Comparison of ENCODE assay signal across 27 cellular contexts in genomic region chr1:172470149-172470548, GRCh38. TPM values are rescaled to one million over a fixed set of nuclear protein-coding genes. Genes with fewer than 3 reads are reported as not detected.
A peak's percentile ranks its signal among the peaks of the same experiment; 100 is the strongest.
DNase-seq lines count a peak whose midpoint lies in the region; ATAC-seq, FAIRE-seq and TF ChIP-seq lines count a peak whose summit lies in the region.
"Had no signal": no experiment of that assay in that cellular context is flagged by ENCODE, and none has a peak within 500 bp of the region (broad histone marks: within the 10 kb centered on the region; RNA-seq: fewer than 3 reads in every experiment).

No MANE protein-coding gene starts in this region.

- FAIRE-seq in HepG2 (lab: Jason Lieb, UNC), result peak; percentile 66
- FAIRE-seq: D721Med, GM12878 had no signal

- H3K9ac ChIP-seq in PC-3 (ENCODE audit: low read length) (no peak overlapping the region), HepG2 (ENCODE audit: insufficient read depth, low read depth, low read length) (peak overlapping the region; percentile 26; the same call in 1 of the 2 replicates)

- H3K27me3 ChIP-seq in PC-3 (ENCODE audit: low read length), result no peaks in the 10 kb centered on the region
- H3K27me3 ChIP-seq in HepG2 (ENCODE audit: control insufficient read depth in 1 of 2, insufficient read depth in 2 of 2, low read length in 2 of 2), result no peaks in the 10 kb centered on the region
- H3K27me3 ChIP-seq: BE2C, SJSA1 had no signal

- no peak overlapping the region for H3K27ac ChIP-seq in PC-3 (ENCODE audit: low read length)
- H3K27ac ChIP-seq in HepG2 (ENCODE audit: extremely low read length, insufficient read depth, low read length), result peak overlapping the region; percentile 59
- H3K27ac ChIP-seq: SJSA1 had no signal

- H3K4me3 ChIP-seq in PC-3 (ENCODE audit: low read length), result no peak overlapping the region
- H3K4me3 ChIP-seq in HepG2 (replicated peaks in 1 of 3; ENCODE audit: insufficient read depth in 1 of 3, low read depth in 2 of 3, low read length in 3 of 3), result peak overlapping the region in 1 of 3 experiments; percentile 39; a peak in 1 of 6 replicates
- H3K4me3 ChIP-seq: GM12878, GM23338, SJSA1 had no signal

- H3K27me3 Mint-ChIP-seq in activated T-helper 1 cell treated with anti-CD3 and anti-CD28 coated beads, Interleukin-12 subunit alpha, Interleukin-12 subunit beta, Interleukin-2, Interleukin-4 antibody, amounts not matched to agents 30 ng/mL and 10 ng/mL and 1 ng/mL, durations not matched to agents 14 hours and 24 hours and 36 hours (ENCODE audit: insufficient read depth), result peaks cover 5% of the 10 kb centered on the region

- POLR2A ChIA-PET in PC-3 (lab: Charles Lee; ENCODE audit: unreplicated experiment), result no interaction called here
- POLR2A ChIA-PET in HepG2 (lab: Yijun Ruan, JAX), result interaction anchor here (0.6 to 6.1 kb wide), 3 partner anchors 17 to 62 kb away, joined by 5 to 99 read pairs (median 14); partner anchors contain the start of gene SUCO

- H3K27ac Mint-ChIP-seq in activated T-helper 1 cell treated with anti-CD3 and anti-CD28 coated beads, Interleukin-12 subunit alpha, Interleukin-12 subunit beta, Interleukin-2, Interleukin-4 antibody, amounts not matched to agents 30 ng/mL and 10 ng/mL and 1 ng/mL, durations not matched to agents 14 hours and 24 hours and 36 hours, result no peak overlapping the region
- H3K27ac Mint-ChIP-seq: CD4-positive, CD25-positive, alpha-beta regulatory T cell; GM23338; H9; T-cell had no signal

- no peak for TF ChIP-seq CTCF in PC-3 (conservative IDR thresholded peaks at IDR 0.05; ENCODE audit: low read depth, low read length)
- TF ChIP-seq CTCF in HepG2 (CRISPR knock-in tag; IDR thresholded peaks at IDR 0.05), result no peak

- H3K36me3 ChIP-seq in PC-3 (ENCODE audit: low read depth, low read length), result no peaks in the 10 kb centered on the region
- H3K36me3 ChIP-seq in HepG2 (replicated peaks in 1 of 2; ENCODE audit: control insufficient read depth in 1 of 2, insufficient read depth in 2 of 2, low read length in 2 of 2), result no peaks in the 10 kb centered on the region
- H3K36me3 ChIP-seq: BE2C, SJSA1 had no signal

- DNase-seq in DMS53 (lab: John Stamatoyannopoulos, UW) (peak; percentile 81), PC-3 (peak; percentile 50), HepG2 (ENCODE audit: low spot score) (peak; percentile 98), LoVo (ENCODE audit: low spot score) (no peak), SW 1271 (lab: John Stamatoyannopoulos, UW) (no peak)
- DNase-seq in activated T-helper 1 cell treated with anti-CD3 and anti-CD28 coated beads, Interleukin-12 subunit alpha, Interleukin-12 subunit beta, Interleukin-2, Interleukin-4 antibody, amounts not matched to agents 30 ng/mL and 10 ng/mL and 1 ng/mL, durations not matched to agents 14 hours and 24 hours and 36 hours (ENCODE audit: low spot score), result no peak
- DNase-seq: ACHN; BE2C; CD4-positive, CD25-positive, alpha-beta regulatory T cell; DMS79; EL; GDM1; H9; IMR-90; KG1; NCI-H1092 treated with DMSO at 0.1 percent for 48 hours; NCI-H1436; NCI-H2029; NCI-H446; NCI-H524 treated with DMSO at 0.1 percent for 48 hours; NCI-H774; T-cell had no signal

- WGBS in HepG2 (ENCODE audit: low lambda C conversion rate), result 3% methylated on average over 2 of the region's 2 CpGs

- H3F3A ChIP-seq in PC-3 (ENCODE audit: low read length, unreplicated experiment), result no peaks in the 10 kb centered on the region

- no peak overlapping the region for H3K4me2 ChIP-seq in PC-3 (ENCODE audit: low read length)
- peak overlapping the region; percentile 66 for H3K4me2 ChIP-seq in HepG2 (ENCODE audit: low read depth, low read length)
- H3K4me2 ChIP-seq: GM23338 had no signal

- H3K4me3 Mint-ChIP-seq in activated T-helper 1 cell treated with anti-CD3 and anti-CD28 coated beads, Interleukin-12 subunit alpha, Interleukin-12 subunit beta, Interleukin-2, Interleukin-4 antibody, amounts not matched to agents 30 ng/mL and 10 ng/mL and 1 ng/mL, durations not matched to agents 14 hours and 24 hours and 36 hours, result no peak overlapping the region
- H3K4me3 Mint-ChIP-seq: CD4-positive, CD25-positive, alpha-beta regulatory T cell; GM23338; H9; T-cell had no signal

- H3K36me3 Mint-ChIP-seq in activated T-helper 1 cell treated with anti-CD3 and anti-CD28 coated beads, Interleukin-12 subunit alpha, Interleukin-12 subunit beta, Interleukin-2, Interleukin-4 antibody, amounts not matched to agents 30 ng/mL and 10 ng/mL and 1 ng/mL, durations not matched to agents 14 hours and 24 hours and 36 hours (ENCODE audit: low read depth), result no peaks in the 10 kb centered on the region
- H3K36me3 Mint-ChIP-seq: CD4-positive, CD25-positive, alpha-beta regulatory T cell; T-cell had no signal

- H2AFZ ChIP-seq in PC-3 (ENCODE audit: low read length) (no peak overlapping the region), HepG2 (ENCODE audit: low read length) (no peak overlapping the region)
- H2AFZ ChIP-seq: GM23338 had no signal

- H3K79me2 ChIP-seq in PC-3 (ENCODE audit: low read length) (no peaks in the 10 kb centered on the region), HepG2 (ENCODE audit: insufficient read depth, low read length) (no peaks in the 10 kb centered on the region)

- no peak for TF ChIP-seq POLR2A in HepG2 (IDR thresholded peaks at IDR 0.05; ENCODE audit: insufficient read depth in 1 of 2, low read depth in 2 of 2, low read length in 2 of 2)

- BruUV-seq in PC-3 (replicated peaks; lab: Mats Ljungman, UMichigan) (no TSS peak), HepG2 (replicated peaks; lab: Mats Ljungman, UMichigan) (no TSS peak)

- TF ChIP-seq EP300 in HepG2 (IDR thresholded peaks at IDR 0.05; ENCODE audit: low read depth in 2 of 2, low read length in 2 of 2) (peak; percentile 35 to 90; a peak in 2 of 4 replicates), HepG2 (CRISPR knock-in tag; IDR thresholded peaks at IDR 0.05; ENCODE audit: borderline replicate concordance) (peak; percentile 81; the same call in 1 of the 2 replicates)

- H3K9me2 ChIP-seq in PC-3 (replicated peaks; ENCODE audit: low read length), result no peaks in the 10 kb centered on the region

- no peaks in the 10 kb centered on the region for H3K9me3 Mint-ChIP-seq in activated T-helper 1 cell treated with anti-CD3 and anti-CD28 coated beads, Interleukin-12 subunit alpha, Interleukin-12 subunit beta, Interleukin-2, Interleukin-4 antibody, amounts not matched to agents 30 ng/mL and 10 ng/mL and 1 ng/mL, durations not matched to agents 14 hours and 24 hours and 36 hours
- H3K9me3 Mint-ChIP-seq: GM23338, H9, T-cell had no signal

- H4K20me1 ChIP-seq in PC-3 (ENCODE audit: low read length) (no peaks in the 10 kb centered on the region), HepG2 (ENCODE audit: insufficient read depth, low read length) (no peaks in the 10 kb centered on the region)

- ATAC-seq in PC-3, result no peak
- ATAC-seq in HepG2, result peak; percentile 96
- no peak for ATAC-seq in GM19328 (IDR thresholded peaks at IDR 0.05; ENCODE audit: unreplicated experiment)
- ATAC-seq: GM12878, GM23338, T-cell had no signal

- intact Hi-C loops in PC-3 (cut with micrococcal nuclease) (no loop called here), HepG2 (cut with micrococcal nuclease; ENCODE audit: unreplicated experiment) (loop anchor here (1.0 kb wide), 2 partner anchors 20 to 62 kb away; no protein-coding TSS in a partner anchor)
- intact Hi-C loops in activated T-helper 1 cell treated with anti-CD3 and anti-CD28 coated beads, Interleukin-12 subunit alpha, Interleukin-12 subunit beta, Interleukin-2, Interleukin-4 antibody, amounts not matched to agents 30 ng/mL and 10 ng/mL and 1 ng/mL, durations not matched to agents 14 hours and 24 hours and 36 hours (cut with micrococcal nuclease), result no loop called here

- H3K4me1 Mint-ChIP-seq in activated T-helper 1 cell treated with anti-CD3 and anti-CD28 coated beads, Interleukin-12 subunit alpha, Interleukin-12 subunit beta, Interleukin-2, Interleukin-4 antibody, amounts not matched to agents 30 ng/mL and 10 ng/mL and 1 ng/mL, durations not matched to agents 14 hours and 24 hours and 36 hours (ENCODE audit: low read depth), result no peaks in the 10 kb centered on the region
- H3K4me1 Mint-ChIP-seq: CD4-positive, CD25-positive, alpha-beta regulatory T cell; GM23338; H9 had no signal

- in situ Hi-C loops in HepG2 (cut with HindIII; ENCODE audit: extremely low pct_ligation_motif_present, low pct_unique_long_range_greater_than_20kb), result loop anchor here (5.0 kb wide), 1 partner anchor 62 kb away; the partner anchor contains the start of gene SUCO

- CTCF ChIA-PET in PC-3 (lab: Charles Lee), result no interaction called here
- CTCF ChIA-PET in HepG2 (lab: Yijun Ruan, JAX; ENCODE audit: low intra/inter-chr PET ratio, low total read pairs), result interaction anchor here (1.4 kb wide), 1 partner anchor 21 kb away, joined by 3 read pairs; no protein-coding TSS in a partner anchor

- H3K9me3 ChIP-seq in PC-3 (ENCODE audit: low read length) (no peaks in the 10 kb centered on the region), HepG2 (ENCODE audit: low read length) (no peaks in the 10 kb centered on the region)
- H3K9me3 ChIP-seq: BE2C, SJSA1 had no signal

- TF ChIP-seq RAD21 in HepG2 (CRISPR knock-in tag; IDR thresholded peaks at IDR 0.05), result no peak

- peaks cover 33% of the 10 kb centered on the region for H3K4me1 ChIP-seq in PC-3 (ENCODE audit: insufficient read depth, low read length)
- H3K4me1 ChIP-seq in HepG2 (ENCODE audit: insufficient read depth, low read length), result peaks cover 86% of the 10 kb centered on the region
- H3K4me1 ChIP-seq: BE2C, SJSA1 had no signal

RNA-seq across cellular contexts. Expression of gene PIGC, which starts 26.3 kb away (rescaled TPM):
- total RNA-seq in PC-3 (2014; rRNA removed) (57.5 and 70.5 TPM in 2 replicates), HepG2 (2016; rRNA removed; fragmentation: Illumina TruSeq; extraction: Trizol) (24.1 and 29.5 TPM in 2 replicates)
- total RNA-seq in HepG2 (2016; cell fraction: cytosol; rRNA removed; fragmentation: Illumina TruSeq; extraction: Trizol; ENCODE audit: low read depth), result 16.3 and 18.6 TPM in 2 replicates
- total RNA-seq in HepG2 (2016; cell fraction: insoluble cytoplasmic fraction; rRNA removed; fragmentation: Illumina TruSeq; extraction: Trizol), result 24.7 and 31.4 TPM in 2 replicates
- total RNA-seq in HepG2 (2016; cell fraction: membrane; rRNA removed; fragmentation: Illumina TruSeq; extraction: Trizol), result 28.1 and 30.5 TPM in 2 replicates
- 23.0 and 23.6 TPM in 2 replicates for total RNA-seq in HepG2 (2016; cell fraction: nucleus; rRNA removed; fragmentation: Illumina TruSeq; extraction: Trizol)
- 24.3 and 26.7 TPM in 2 replicates for polyA plus RNA-seq in HepG2 (2011; rRNA removed)
- 21.8 and 31.9 TPM in 2 replicates for polyA plus RNA-seq in HepG2 (2011; cell fraction: cytosol; rRNA removed)
- 11.7 and 14.0 TPM in 2 replicates for polyA plus RNA-seq in HepG2 (2011; cell fraction: nucleus; rRNA removed)
- polyA plus RNA-seq in HepG2 (2012), result 20.7 and 24.9 TPM in 2 replicates
- 12.8 and 18.8 TPM in 2 replicates for polyA plus RNA-seq in HepG2 (2016; cell fraction: cytosol; fragmentation: Illumina TruSeq; extraction: Trizol; ENCODE audit: low read depth)
- polyA plus RNA-seq in HepG2 (2016; cell fraction: insoluble cytoplasmic fraction; fragmentation: Illumina TruSeq; extraction: Trizol; ENCODE audit: low read depth), result 21.8 and 22.1 TPM in 2 replicates
- 18.2 and 25.0 TPM in 2 replicates for polyA plus RNA-seq in HepG2 (2016; cell fraction: membrane; fragmentation: Illumina TruSeq; extraction: Trizol; ENCODE audit: low read depth)
- 30.3 and 30.7 TPM in 2 replicates for polyA plus RNA-seq in HepG2 (2016; cell fraction: nucleus; fragmentation: Illumina TruSeq; extraction: Trizol; ENCODE audit: insufficient read depth, low read depth)
- 61.9 and 64.5 TPM in 2 replicates for polyA minus RNA-seq in HepG2 (2011; rRNA and poly(A)+ RNA removed; ENCODE audit: low replicate concordance)
- polyA minus RNA-seq in HepG2 (2011; cell fraction: cytosol; rRNA and poly(A)+ RNA removed), result 14.4 and 14.5 TPM in 2 replicates
- polyA minus RNA-seq in HepG2 (2011; cell fraction: nucleus; rRNA and poly(A)+ RNA removed), result 11.8 and 16.7 TPM in 2 replicates
- total RNA-seq in activated T-helper 1 cell treated with anti-CD3 and anti-CD28 coated beads, Interleukin-12 subunit alpha, Interleukin-12 subunit beta, Interleukin-2, Interleukin-4 antibody, amounts not matched to agents 30 ng/mL and 10 ng/mL and 1 ng/mL, durations not matched to agents 14 hours and 24 hours and 36 hours, result 22.6 and 23.3 TPM in 2 replicates

RNA-seq across cellular contexts. Expression of gene C1orf105, which starts 49.7 kb away (rescaled TPM):
- total RNA-seq in PC-3 (2014; rRNA removed) (not detected in 2 replicates), HepG2 (2016; rRNA removed; fragmentation: Illumina TruSeq; extraction: Trizol) (0.15 TPM in 1 of 2 replicates, not detected in the other)
- not detected in 2 replicates for total RNA-seq in HepG2 (2016; cell fraction: cytosol; rRNA removed; fragmentation: Illumina TruSeq; extraction: Trizol; ENCODE audit: low read depth)
- 0.63 TPM in 1 of 2 replicates, not detected in the other for total RNA-seq in HepG2 (2016; cell fraction: insoluble cytoplasmic fraction; rRNA removed; fragmentation: Illumina TruSeq; extraction: Trizol)
- total RNA-seq in HepG2 (2016; cell fraction: membrane; rRNA removed; fragmentation: Illumina TruSeq; extraction: Trizol), result 0.28 TPM in 1 of 2 replicates, not detected in the other
- total RNA-seq in HepG2 (2016; cell fraction: nucleus; rRNA removed; fragmentation: Illumina TruSeq; extraction: Trizol), result 0.60 TPM in 1 of 2 replicates, not detected in the other
- polyA plus RNA-seq in HepG2 (2011; rRNA removed), result 0.44 and 0.45 TPM in 2 replicates
- 0.12 and 0.28 TPM in 2 replicates for polyA plus RNA-seq in HepG2 (2011; cell fraction: cytosol; rRNA removed)
- not detected in 2 replicates for polyA plus RNA-seq in HepG2 (2011; cell fraction: nucleus; rRNA removed)
- polyA plus RNA-seq in HepG2 (2012), result 0.49 and 0.71 TPM in 2 replicates
- not detected in 2 replicates for polyA plus RNA-seq in HepG2 (2016; cell fraction: cytosol; fragmentation: Illumina TruSeq; extraction: Trizol; ENCODE audit: low read depth)
- not detected in 2 replicates for polyA plus RNA-seq in HepG2 (2016; cell fraction: insoluble cytoplasmic fraction; fragmentation: Illumina TruSeq; extraction: Trizol; ENCODE audit: low read depth)
- 0.23 and 0.43 TPM in 2 replicates for polyA plus RNA-seq in HepG2 (2016; cell fraction: membrane; fragmentation: Illumina TruSeq; extraction: Trizol; ENCODE audit: low read depth)
- not detected in 2 replicates for polyA plus RNA-seq in HepG2 (2016; cell fraction: nucleus; fragmentation: Illumina TruSeq; extraction: Trizol; ENCODE audit: insufficient read depth, low read depth)
- polyA minus RNA-seq in HepG2 (2011; rRNA and poly(A)+ RNA removed; ENCODE audit: low replicate concordance), result not detected in 2 replicates
- not detected in 2 replicates for polyA minus RNA-seq in HepG2 (2011; cell fraction: cytosol; rRNA and poly(A)+ RNA removed)
- not detected in 2 replicates for polyA minus RNA-seq in HepG2 (2011; cell fraction: nucleus; rRNA and poly(A)+ RNA removed)
- not detected in 2 replicates for total RNA-seq in activated T-helper 1 cell treated with anti-CD3 and anti-CD28 coated beads, Interleukin-12 subunit alpha, Interleukin-12 subunit beta, Interleukin-2, Interleukin-4 antibody, amounts not matched to agents 30 ng/mL and 10 ng/mL and 1 ng/mL, durations not matched to agents 14 hours and 24 hours and 36 hours
- total RNA-seq: CD4-positive, CD25-positive, alpha-beta regulatory T cell; GM12878; GM23338; H9; IMR-90; SJSA1; T-cell had no signal
- polyA plus RNA-seq: CD4-positive, CD25-positive, alpha-beta regulatory T cell; GM12878; GM23338; IMR-90 had no signal

Comparison
In these comparisons a context has a peak if more than half of its experiments do, and no peak if none do; other contexts are left out.
1. DNase-seq: peak in DMS53 (single experiment), PC-3 (single experiment) and HepG2 (single experiment); none in LoVo (single experiment), activated T-helper 1 cell treated with anti-CD3 and anti-CD28 coated beads, Interleukin-12 subunit alpha, Interleukin-12 subunit beta, Interleukin-2, Interleukin-4 antibody, amounts not matched to agents 30 ng/mL and 10 ng/mL and 1 ng/mL, durations not matched to agents 14 hours and 24 hours and 36 hours (single experiment) and SW 1271 (0 of 2).